ENCODE assay signal across 24 cellular contexts in the genomic region with DNA sequence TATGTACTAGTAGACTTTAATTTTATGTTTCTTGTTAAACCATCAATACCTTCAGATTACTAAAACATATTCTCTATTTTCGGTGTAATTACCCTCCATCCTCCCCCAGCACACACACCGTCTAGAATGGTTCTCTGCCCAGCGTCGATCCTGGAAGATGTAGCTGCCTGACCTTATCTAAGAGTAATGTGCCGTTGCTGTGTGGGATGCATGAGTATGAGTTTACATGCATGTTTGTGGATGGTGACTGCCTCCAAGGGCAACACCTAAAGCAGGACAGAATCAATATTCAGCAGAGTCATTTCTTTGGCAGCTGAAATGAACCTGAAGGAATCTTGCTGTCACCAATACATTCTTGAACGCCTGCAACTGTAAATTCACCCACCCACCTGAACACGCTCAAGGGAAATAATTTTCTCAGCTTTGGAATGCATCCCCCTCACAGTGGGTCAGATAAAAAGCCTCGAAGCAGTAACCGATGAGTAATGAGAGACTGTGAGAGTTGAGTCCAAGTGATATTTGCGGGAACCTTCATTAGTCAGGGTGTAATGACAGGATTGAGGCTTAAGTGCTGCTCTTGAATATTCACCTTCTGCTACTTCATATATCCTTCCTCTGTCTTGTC.
A peak's percentile ranks its signal among the peaks of the same experiment; 100 is the strongest.
DNase-seq lines count a peak whose midpoint lies in the region; ATAC-seq and TF ChIP-seq lines count a peak whose summit lies in the region.
"Had no signal": no experiment of that assay in that cellular context is flagged by ENCODE, and none has a peak within 500 bp of the region (broad histone marks: within the 10 kb centered on the region; RNA-seq: fewer than 3 reads in every experiment).

No MANE protein-coding gene starts in this region.

- no peak for ATAC-seq in SK-N-SH treated with all-trans-retinoic acid at 6 μM for 48 hours
- ATAC-seq: activated CD4-positive, alpha-beta T cell treated with anti-CD3 and anti-CD28 coated beads for 36 hours; Right ventricle myocardium inferior; sciatic nerve; stimulated activated effector memory CD8-positive, alpha-beta T cell treated with anti-CD3 and anti-CD28 coated beads, Interleukin-12 subunit alpha, Interleukin-12 subunit beta, amount 100 ng/mL, for 72 hours had no signal

- peaks cover 1% of the 10 kb centered on the region for H3K4me1 Mint-ChIP-seq in activated CD4-positive, alpha-beta memory T cell treated with anti-CD3 and anti-CD28 coated beads for 36 hours (ENCODE audit: low read depth)
- H3K4me1 Mint-ChIP-seq: activated CD4-positive, alpha-beta T cell treated with anti-CD3 and anti-CD28 coated beads for 36 hours; stimulated activated effector memory CD8-positive, alpha-beta T cell treated with anti-CD3 and anti-CD28 coated beads, Interleukin-12 subunit alpha, Interleukin-12 subunit beta, amount 100 ng/mL, for 72 hours had no signal

- H3K9ac ChIP-seq in SK-N-SH (no peak overlapping the region), skeletal muscle satellite cell (ENCODE audit: low read depth, low read length) (no peak overlapping the region)

- 90% methylated on average over 10 of the region's 10 CpGs for WGBS in SK-N-SH (ENCODE audit: low lambda C conversion rate)

- H3K4me3 Mint-ChIP-seq in activated CD4-positive, alpha-beta memory T cell treated with anti-CD3 and anti-CD28 coated beads for 36 hours, result no peak overlapping the region
- H3K4me3 Mint-ChIP-seq: activated CD4-positive, alpha-beta T cell treated with anti-CD3 and anti-CD28 coated beads for 36 hours; activated naive CD8-positive, alpha-beta T cell; brain; memory B cell; stimulated activated effector memory CD8-positive, alpha-beta T cell treated with anti-CD3 and anti-CD28 coated beads, Interleukin-12 subunit alpha, Interleukin-12 subunit beta, amount 100 ng/mL, for 72 hours had no signal

- no peak overlapping the region for H3K27ac Mint-ChIP-seq in activated CD4-positive, alpha-beta memory T cell treated with anti-CD3 and anti-CD28 coated beads for 36 hours
- H3K27ac Mint-ChIP-seq: activated CD4-positive, alpha-beta T cell treated with anti-CD3 and anti-CD28 coated beads for 36 hours; activated naive CD8-positive, alpha-beta T cell; memory B cell; stimulated activated effector memory CD8-positive, alpha-beta T cell treated with anti-CD3 and anti-CD28 coated beads, Interleukin-12 subunit alpha, Interleukin-12 subunit beta, amount 100 ng/mL, for 72 hours had no signal

- CTCF ChIA-PET in SK-N-SH (lab: Yijun Ruan, JAX), result interaction anchor here (0.9 to 1.1 kb wide), 2 partner anchors 10 to 17 kb away, joined by 3 to 4 read pairs; no protein-coding TSS in a partner anchor
- CTCF ChIA-PET in activated CD4-positive, alpha-beta memory T cell treated with anti-CD3 and anti-CD28 coated beads for 36 hours (lab: Charles Lee), result no interaction called here

- H3K27ac ChIP-seq in SK-N-SH (ENCODE audit: low read depth in 2 of 2, low read length in 1 of 2), result peak overlapping the region in 1 of 2 experiments; percentile 94; a peak in 2 of 4 replicates
- H3K27ac ChIP-seq: C4-2B, ovary, testis had no signal

- H3K4me2 ChIP-seq in SK-N-SH (peak overlapping the region; percentile 48; the same call in 1 of the 2 replicates), skeletal muscle satellite cell (ENCODE audit: low read length) (peak overlapping the region; percentile 43)

- H3K27me3 Mint-ChIP-seq in activated CD4-positive, alpha-beta memory T cell treated with anti-CD3 and anti-CD28 coated beads for 36 hours, result peaks cover 2% of the 10 kb centered on the region
- H3K27me3 Mint-ChIP-seq: brain, memory B cell had no signal

- no peak for TF ChIP-seq CTCF in SK-N-SH (IDR thresholded peaks at IDR 0.05)
- TF ChIP-seq CTCF in BE2C (IDR thresholded peaks at IDR 0.05; ENCODE audit: low read depth, low read length), result no peak

- no peaks in the 10 kb centered on the region for H3K27me3 ChIP-seq in SK-N-SH (ENCODE audit: insufficient read depth)
- no peaks in the 10 kb centered on the region for H3K27me3 ChIP-seq in skeletal muscle satellite cell (ENCODE audit: control insufficient read depth, insufficient read depth, low read length)
- H3K27me3 ChIP-seq in BE2C, result no peaks in the 10 kb centered on the region
- H3K27me3 ChIP-seq: ovary, testis had no signal

- no peaks in the 10 kb centered on the region for H3K79me2 ChIP-seq in SK-N-SH (ENCODE audit: insufficient read depth)

- no peaks in the 10 kb centered on the region for H3K36me3 Mint-ChIP-seq in activated CD4-positive, alpha-beta memory T cell treated with anti-CD3 and anti-CD28 coated beads for 36 hours
- H3K36me3 Mint-ChIP-seq: activated naive CD8-positive, alpha-beta T cell; brain; memory B cell; stimulated activated effector memory CD8-positive, alpha-beta T cell treated with anti-CD3 and anti-CD28 coated beads, Interleukin-12 subunit alpha, Interleukin-12 subunit beta, amount 100 ng/mL, for 72 hours had no signal

- no peaks in the 10 kb centered on the region for H3K9me2 ChIP-seq in SK-N-SH

- H3F3A ChIP-seq in SK-N-SH (replicated peaks; ENCODE audit: insufficient read depth), result peaks cover 16% of the 10 kb centered on the region

- H3K9me3 ChIP-seq in SK-N-SH (no peaks in the 10 kb centered on the region), skeletal muscle satellite cell (replicated peaks; ENCODE audit: low read length) (no peaks in the 10 kb centered on the region), BE2C (no peaks in the 10 kb centered on the region)
- H3K9me3 ChIP-seq: ovary, testis had no signal

- intact Hi-C loops in activated CD4-positive, alpha-beta memory T cell treated with anti-CD3 and anti-CD28 coated beads for 36 hours (cut with micrococcal nuclease), result no loop called here

- peak overlapping the region; percentile 87; the same call in 1 of the 2 replicates for H2AFZ ChIP-seq in SK-N-SH (ENCODE audit: low read depth)

- H3K9me3 Mint-ChIP-seq in activated CD4-positive, alpha-beta memory T cell treated with anti-CD3 and anti-CD28 coated beads for 36 hours, result no peaks in the 10 kb centered on the region
- H3K9me3 Mint-ChIP-seq: brain, memory B cell had no signal

- TF ChIP-seq EP300 in SK-N-SH (IDR thresholded peaks at IDR 0.05; ENCODE audit: borderline replicate concordance in 1 of 2, low read depth in 1 of 2, low read length in 1 of 2), result no peak

- H3K4me1 ChIP-seq in SK-N-SH (ENCODE audit: control insufficient read depth in 1 of 2, insufficient read depth in 2 of 2, low read depth in 1 of 2, low read length in 1 of 2) (peaks cover 0 to 8% of the 10 kb centered on the region in 2 experiments; a peak in 1 of 4 replicates), skeletal muscle satellite cell (ENCODE audit: control insufficient read depth, insufficient read depth, low read length) (peaks cover 47% of the 10 kb centered on the region), BE2C (no peaks in the 10 kb centered on the region)
- H3K4me1 ChIP-seq: testis had no signal

- DNase-seq in SK-N-SH (no peak), amniotic epithelial cell (ENCODE audit: low read depth) (peak; percentile 76), glomerular visceral epithelial cell (ENCODE audit: extremely low spot score) (peak; percentile 25), BE2C (no peak), 8988T (no peak)
- no peak for DNase-seq in activated CD4-positive, alpha-beta memory T cell treated with anti-CD3 and anti-CD28 coated beads for 36 hours
- DNase-seq: activated CD4-positive, alpha-beta T cell treated with anti-CD3 and anti-CD28 coated beads for 36 hours; Karpas-422; kidney; NCI-H1092 treated with DMSO at 0.1 percent for 48 hours; NCI-H2029 treated with DMSO at 0.1 percent for 48 hours; NCI-H69; ovary; testis had no signal

- H3K4me3 ChIP-seq in SK-N-SH (ENCODE audit: low read depth in 2 of 2, low read length in 1 of 2), result no peak overlapping the region
- H3K4me3 ChIP-seq in skeletal muscle satellite cell (ENCODE audit: low read length), result no peak overlapping the region
- no peak overlapping the region for H3K4me3 ChIP-seq in BE2C (ENCODE audit: low read depth, low read length)
- H3K4me3 ChIP-seq: coronary artery, ovary, testis had no signal

- POLR2A ChIA-PET in SK-N-SH (lab: Yijun Ruan, JAX), result no interaction called here
- POLR2A ChIA-PET in activated CD4-positive, alpha-beta memory T cell treated with anti-CD3 and anti-CD28 coated beads for 36 hours (lab: Charles Lee), result no interaction called here

- no peaks in the 10 kb centered on the region for H3K36me3 ChIP-seq in SK-N-SH (replicated peaks in 1 of 2; ENCODE audit: control insufficient read depth in 1 of 2, insufficient read depth in 2 of 2, low read length in 1 of 2)
- H3K36me3 ChIP-seq in skeletal muscle satellite cell (ENCODE audit: insufficient read depth, low read length), result no peaks in the 10 kb centered on the region
- no peaks in the 10 kb centered on the region for H3K36me3 ChIP-seq in BE2C
- H3K36me3 ChIP-seq: ovary had no signal

- no peaks in the 10 kb centered on the region for H4K20me1 ChIP-seq in SK-N-SH (ENCODE audit: insufficient read depth)

- TF ChIP-seq RAD21 in SK-N-SH (IDR thresholded peaks at IDR 0.05; ENCODE audit: low read length), result no peak

TF ChIP-seq in SK-N-SH, 30 proteins besides CTCF, POLR2A, EP300 and RAD21 (continues in another document):
- TF ChIP-seq TCF12 (IDR thresholded peaks at IDR 0.05) (no peak), RFX5 (IDR thresholded peaks at IDR 0.05; ENCODE audit: low read length) (no peak), SIN3A (IDR thresholded peaks at IDR 0.05; ENCODE audit: borderline replicate concordance, low read depth, low read length) (no peak), NRF1 (IDR thresholded peaks at IDR 0.05; ENCODE audit: low read depth, low read length) (no peak)

TF ChIP-seq in SK-N-SH treated with all-trans-retinoic acid at 6 μM for 48 hours, 23 proteins besides CTCF, POLR2A, EP300 and RAD21 (continues in another document):
- TF ChIP-seq, protein P1, sequence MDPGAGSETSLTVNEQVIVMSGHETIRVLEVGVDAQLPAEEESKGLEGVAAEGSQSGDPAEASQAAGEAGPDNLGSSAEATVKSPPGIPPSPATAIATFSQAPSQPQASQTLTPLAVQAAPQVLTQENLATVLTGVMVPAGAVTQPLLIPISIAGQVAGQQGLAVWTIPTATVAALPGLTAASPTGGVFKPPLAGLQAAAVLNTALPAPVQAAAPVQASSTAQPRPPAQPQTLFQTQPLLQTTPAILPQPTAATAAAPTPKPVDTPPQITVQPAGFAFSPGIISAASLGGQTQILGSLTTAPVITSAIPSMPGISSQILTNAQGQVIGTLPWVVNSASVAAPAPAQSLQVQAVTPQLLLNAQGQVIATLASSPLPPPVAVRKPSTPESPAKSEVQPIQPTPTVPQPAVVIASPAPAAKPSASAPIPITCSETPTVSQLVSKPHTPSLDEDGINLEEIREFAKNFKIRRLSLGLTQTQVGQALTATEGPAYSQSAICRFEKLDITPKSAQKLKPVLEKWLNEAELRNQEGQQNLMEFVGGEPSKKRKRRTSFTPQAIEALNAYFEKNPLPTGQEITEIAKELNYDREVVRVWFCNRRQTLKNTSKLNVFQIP (CRISPR knock-in tag; IDR thresholded peaks at IDR 0.05; ENCODE audit: borderline replicate concordance, low read depth), result no peak
- no peak for TF ChIP-seq ZNF565 (CRISPR knock-in tag; conservative IDR thresholded peaks at IDR 0.05; ENCODE audit: low read depth)
- TF ChIP-seq ZNF8 (CRISPR knock-in tag; IDR thresholded peaks at IDR 0.05), result no peak

Comparison
In these comparisons a context has a peak if more than half of its experiments do, and no peak if none do; other contexts are left out.
1. DNase-seq: peak in amniotic epithelial cell (single experiment) and glomerular visceral epithelial cell (single experiment); none in SK-N-SH (single experiment), BE2C (single experiment), 8988T (single experiment) and activated CD4-positive, alpha-beta memory T cell treated with anti-CD3 and anti-CD28 coated beads for 36 hours (single experiment).